Comparison of ENCODE assay signal across 8 cellular contexts in the genomic region with DNA sequence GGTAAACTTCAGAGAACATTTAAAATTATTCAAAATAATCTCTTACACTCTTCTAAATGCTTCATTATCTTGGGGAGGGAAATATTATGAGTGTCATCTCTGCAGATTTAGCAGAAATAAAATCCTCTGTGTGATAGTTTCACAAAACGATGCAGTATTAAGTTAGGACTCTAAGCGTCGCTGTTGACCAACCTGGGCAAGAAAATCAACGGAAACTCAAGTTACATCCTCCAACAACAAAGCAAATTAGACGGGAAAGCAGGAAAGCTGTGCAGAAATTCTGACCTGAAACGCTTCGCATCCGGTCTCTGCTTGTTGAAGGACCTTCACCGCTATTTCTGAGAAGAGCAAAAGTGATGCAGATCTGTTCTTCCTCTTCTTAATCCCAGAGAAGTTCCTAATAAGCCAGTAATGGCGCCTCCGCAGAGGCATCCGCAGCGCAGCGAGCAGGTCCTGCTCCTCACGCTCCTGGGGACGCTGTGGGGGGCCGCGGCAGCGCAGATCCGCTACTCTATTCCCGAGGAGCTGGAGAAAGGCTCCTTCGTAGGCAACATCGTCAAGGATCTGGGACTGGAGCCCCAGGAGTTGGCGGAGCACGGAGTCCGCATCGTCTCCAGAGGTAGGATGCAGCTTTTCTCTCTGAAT. TPM values are rescaled to one million over a fixed set of nuclear protein-coding genes. Genes with fewer than 3 reads are reported as not detected.
DNase-seq lines count a peak whose midpoint lies in the region; ATAC-seq and TF ChIP-seq lines count a peak whose summit lies in the region.
"Had no signal": no experiment of that assay in that cellular context is flagged by ENCODE, and none has a peak within 500 bp of the region (broad histone marks: within the 10 kb centered on the region; RNA-seq: fewer than 3 reads in every experiment).

TSS of gene PCDHGA6 (plus strand) at position 219 of the 645 bp plus-strand sequence. CDS start at position 412, 193 bp downstream.

- CTCF ChIA-PET in GM10248 (lab: Yijun Ruan, JAX): interaction anchor here (1.1 to 1.8 kb wide), 3 partner anchors 21 to 39 kb away, joined by 3 to 6 read pairs (median 4); partner anchors contain the start of gene PCDHGA10
- CTCF ChIA-PET in OCI-LY7 (lab: Charles Lee; ENCODE audit: unreplicated experiment): no interaction called here

- TF ChIP-seq POLR2A in gastrocnemius medialis (IDR thresholded peaks at IDR 0.05): no peak

- no peak for ATAC-seq in gastrocnemius medialis

- DNase-seq in GM10248 (ENCODE audit: extremely low spot score): no peak
- DNase-seq in OCI-LY7 (ENCODE audit: low spot score): peak; percentile 37
- peak; percentile 49 for DNase-seq in fibroblast of peridontal ligament (ENCODE audit: extremely low read depth)
- DNase-seq in gastrocnemius medialis: no peak
- DNase-seq in effector CD4-positive, alpha-beta T cell: no peak
- DNase-seq in globus pallidus (ENCODE audit: low spot score): no peak
- DNase-seq in NOMO-1 treated with dmso at 0.1 percent for 144 hours (lab: John Stamatoyannopoulos, UW; ENCODE audit: unreplicated experiment): no peak
- DNase-seq: MV-4-11 had no signal

- H3K4me2 ChIP-seq in OCI-LY7 (ENCODE audit: low read length): peak within 1 kb of the TSS; percentile 14; the same call in 1 of the 2 replicates

- no TSS peak for BruUV-seq in OCI-LY7 (replicated peaks; lab: Mats Ljungman, UMichigan)

- H3K36me3 ChIP-seq in OCI-LY7 (ENCODE audit: insufficient read depth, low read length) (peaks cover 11% of the 10 kb centered on the region; the same call in 1 of the 2 replicates), gastrocnemius medialis (no peaks in the 10 kb centered on the region)

- no peaks in the 10 kb centered on the region for H3K79me2 ChIP-seq in OCI-LY7 (ENCODE audit: insufficient read depth, low read depth, low read length)

- no peaks in the 10 kb centered on the region for H3K9me3 ChIP-seq in OCI-LY7 (ENCODE audit: low read length)
- H3K9me3 ChIP-seq in gastrocnemius medialis: peaks cover 0 to 13% (median 4%) of the 10 kb centered on the region in 3 donors

- POLR2A ChIA-PET in GM10248 (lab: Yijun Ruan, JAX) (no interaction called here), OCI-LY7 (lab: Charles Lee) (interaction anchor here (1.1 kb wide), 1 partner anchor 32 kb away, joined by 3 read pairs; no protein-coding TSS in a partner anchor)

- H3K4me1 ChIP-seq in OCI-LY7 (ENCODE audit: insufficient read depth, low read length, poor library complexity, severe bottlenecking): peaks cover 12% of the 10 kb centered on the region
- peaks cover 0 to 4% of the 10 kb centered on the region in 2 donors for H3K4me1 ChIP-seq in gastrocnemius medialis

- H2AFZ ChIP-seq in OCI-LY7 (ENCODE audit: low read length): no peak within 1 kb of the TSS

- in situ Hi-C loops in gastrocnemius medialis (cut with MboI; ENCODE audit: low sequenced_read_pairs in 4 of 4): no loop called here

- TF ChIP-seq CTCF in GM10248 (IDR thresholded peaks at IDR 0.05; ENCODE audit: control extremely low read depth, extremely low read depth, low read depth, missing control alignments) (peak; percentile 32), OCI-LY7 (conservative IDR thresholded peaks at IDR 0.05; ENCODE audit: low read length) (peak; percentile 82), gastrocnemius medialis (IDR thresholded peaks at IDR 0.05 in 4 of 5, conservative IDR thresholded peaks at IDR 0.05 in 1 of 5) (peak in 3 of 5 experiments; percentile 41 to 55 (median 45))

- H3K27me3 ChIP-seq in gastrocnemius medialis: peaks cover 0 to 11% (median 8%) of the 10 kb centered on the region in 3 donors

- H3K4me3 ChIP-seq in OCI-LY7 (ENCODE audit: low read depth, low read length, poor library complexity, severe bottlenecking): no peak within 1 kb of the TSS
- H3K4me3 ChIP-seq in gastrocnemius medialis: peak within 1 kb of the TSS; percentile 23 to 53 (median 42)

- intact Hi-C loops in OCI-LY7 (cut with micrococcal nuclease; ENCODE audit: unreplicated experiment) (loop anchor here (5.0 kb wide), 1 partner anchor 184 kb away; no protein-coding TSS in a partner anchor), gastrocnemius medialis (cut with DNase I; ENCODE audit: low total_unique reads) (loop anchor here (5.0 kb wide), 1 partner anchor 39 kb away; the partner anchor contains the start of gene PCDHGA10)

- H4K20me1 ChIP-seq in OCI-LY7 (ENCODE audit: insufficient read depth, low read length): no peaks in the 10 kb centered on the region

- H3K27ac ChIP-seq in OCI-LY7 (ENCODE audit: low read depth, low read length, poor library complexity, severe bottlenecking) (no peak within 1 kb of the TSS), gastrocnemius medialis (no peak within 1 kb of the TSS)

- H3K9me2 ChIP-seq in OCI-LY7 (ENCODE audit: insufficient read depth, low read length): no peaks in the 10 kb centered on the region

RNA-seq across cellular contexts. Expression of gene PCDHGA6, which starts in this region (rescaled TPM):
- 6.3 and 7.2 TPM in 2 replicates for total RNA-seq in OCI-LY7 (2014; rRNA removed; shearing (Covaris generic))
- total RNA-seq in OCI-LY7 (2022) (5.5 and 6.2 TPM in 2 replicates), gastrocnemius medialis (1 to 10 TPM in 3 of 4 donors, under 1 TPM in 1; 0.83 to 1.6 (median 1.6) TPM)

Comparison
In these comparisons a context has a peak if more than half of its experiments do, and no peak if none do; other contexts are left out.
1. DNase-seq: peak in OCI-LY7 (single experiment) and fibroblast of peridontal ligament (single experiment); none in GM10248 (single experiment), gastrocnemius medialis (0 of 2), effector CD4-positive, alpha-beta T cell (single experiment), globus pallidus (single experiment) and NOMO-1 treated with dmso at 0.1 percent for 144 hours (single experiment).
2. CTCF ChIP-seq: peak in every context shown above with its lines; median percentile 82 in OCI-LY7; 45 in gastrocnemius medialis; 32 in GM10248.